ENCODE assay signal across 9 cellular contexts in genomic region chr18:53698907-53699306, GRCh38.
DNase-seq lines count a peak whose midpoint lies in the region; ATAC-seq and TF ChIP-seq lines count a peak whose summit lies in the region.
"Had no signal": no experiment of that assay in that cellular context is flagged by ENCODE, and none has a peak within 500 bp of the region (broad histone marks: within the 10 kb centered on the region; RNA-seq: fewer than 3 reads in every experiment).

No MANE protein-coding gene starts in this region.

- H3K27ac ChIP-seq in A673 (ENCODE audit: low read depth, low read length, poor library complexity, severe bottlenecking) = no peak overlapping the region
- no peak overlapping the region for H3K27ac ChIP-seq in lower lobe of right lung

- no TSS peak for BruUV-seq in A673 (replicated peaks; lab: Mats Ljungman, UMichigan)

- H3K4me1 ChIP-seq in A673 (ENCODE audit: insufficient read depth, low read length, poor library complexity, severe bottlenecking) = no peaks in the 10 kb centered on the region
- no peaks in the 10 kb centered on the region for H3K4me1 ChIP-seq in lower lobe of right lung

- peak; percentile 69 for DNase-seq in A673 (ENCODE audit: low spot score)
- peak; percentile 67 for DNase-seq in NCI-H1694 (lab: John Stamatoyannopoulos, UW)
- peak; percentile 48 to 49 for DNase-seq in cardiac fibroblast (ENCODE audit: low read depth in 2 of 2)
- peak; percentile 44 for DNase-seq in lower lobe of right lung
- no peak for DNase-seq in stimulated activated naive CD8-positive, alpha-beta T cell treated with anti-CD3 and anti-CD28 coated beads, Interleukin-15, amount 100 ng/mL, for 72 hours

- peak; percentile 78 for TF ChIP-seq CTCF in A673 (conservative IDR thresholded peaks at IDR 0.05; ENCODE audit: low read depth, low read length)
- TF ChIP-seq CTCF in cardiac fibroblast (IDR thresholded peaks at IDR 0.05; ENCODE audit: low read depth, low read length) = peak; percentile 57
- peak; percentile 47 for TF ChIP-seq CTCF in lower lobe of right lung (IDR thresholded peaks at IDR 0.05)

- H3K36me3 Mint-ChIP-seq in stimulated activated memory B cell treated with anti-CD40 and anti-IgM and Interleukin-4, amounts not matched to agents 10 μg/mL and 1 μg/mL and 100 μg/mL, for 72 hours = no peaks in the 10 kb centered on the region
- H3K36me3 Mint-ChIP-seq: activated naive CD8-positive, alpha-beta T cell had no signal

- CTCF ChIA-PET in A673 (lab: Charles Lee) = interaction anchor here (0.6 to 1.2 kb wide), 4 partner anchors 91 to 429 kb away, joined by 3 to 21 read pairs (median 4); no protein-coding TSS in a partner anchor

- H3K27me3 ChIP-seq in A673 (replicated peaks; ENCODE audit: insufficient read depth, low read depth, low read length, poor library complexity) = no peaks in the 10 kb centered on the region
- H3K27me3 ChIP-seq in lower lobe of right lung (ENCODE audit: low read depth) = no peaks in the 10 kb centered on the region

- no peaks in the 10 kb centered on the region for H3K27me3 Mint-ChIP-seq in stimulated activated naive CD8-positive, alpha-beta T cell treated with anti-CD3 and anti-CD28 coated beads, Interleukin-15, amount 100 ng/mL, for 72 hours
- no peaks in the 10 kb centered on the region for H3K27me3 Mint-ChIP-seq in stimulated activated memory B cell treated with anti-CD40 and anti-IgM and Interleukin-4, amounts not matched to agents 10 μg/mL and 1 μg/mL and 100 μg/mL, for 72 hours
- H3K27me3 Mint-ChIP-seq: activated naive CD8-positive, alpha-beta T cell had no signal

- H3K4me1 Mint-ChIP-seq in stimulated activated naive CD8-positive, alpha-beta T cell treated with anti-CD3 and anti-CD28 coated beads, Interleukin-15, amount 100 ng/mL, for 72 hours = no peaks in the 10 kb centered on the region
- no peaks in the 10 kb centered on the region for H3K4me1 Mint-ChIP-seq in stimulated activated memory B cell treated with anti-CD40 and anti-IgM and Interleukin-4, amounts not matched to agents 10 μg/mL and 1 μg/mL and 100 μg/mL, for 72 hours

- intact Hi-C loops in A673 (cut with micrococcal nuclease; ENCODE audit: unreplicated experiment) (loop anchor here (2.0 kb wide), 2 partner anchors 166 to 420 kb away; no protein-coding TSS in a partner anchor), lower lobe of right lung (cut with DNase I) (no loop called here)

- H3K9me3 Mint-ChIP-seq in stimulated activated naive CD8-positive, alpha-beta T cell treated with anti-CD3 and anti-CD28 coated beads, Interleukin-15, amount 100 ng/mL, for 72 hours = no peaks in the 10 kb centered on the region
- peaks cover 6% of the 10 kb centered on the region for H3K9me3 Mint-ChIP-seq in stimulated activated memory B cell treated with anti-CD40 and anti-IgM and Interleukin-4, amounts not matched to agents 10 μg/mL and 1 μg/mL and 100 μg/mL, for 72 hours

- H3K4me3 Mint-ChIP-seq in stimulated activated naive CD8-positive, alpha-beta T cell treated with anti-CD3 and anti-CD28 coated beads, Interleukin-15, amount 100 ng/mL, for 72 hours = no peak overlapping the region
- no peak overlapping the region for H3K4me3 Mint-ChIP-seq in stimulated activated memory B cell treated with anti-CD40 and anti-IgM and Interleukin-4, amounts not matched to agents 10 μg/mL and 1 μg/mL and 100 μg/mL, for 72 hours
- H3K4me3 Mint-ChIP-seq: activated naive CD8-positive, alpha-beta T cell had no signal

- H3K4me3 ChIP-seq in A673 (ENCODE audit: low read depth, low read length, poor library complexity, severe bottlenecking) (no peak overlapping the region), cardiac fibroblast (replicated peaks in 1 of 2; ENCODE audit: low read depth in 2 of 2, low read length in 2 of 2) (no peak overlapping the region), lower lobe of right lung (no peak overlapping the region)

- ATAC-seq in GM18511 (IDR thresholded peaks at IDR 0.05; ENCODE audit: unreplicated experiment) = peak; percentile 60
- peak; percentile 81 to 95 for ATAC-seq in lower lobe of right lung
- ATAC-seq in HG02642 (IDR thresholded peaks at IDR 0.05; ENCODE audit: poor library complexity, unreplicated experiment) = no peak
- no peak for ATAC-seq in stimulated activated naive CD8-positive, alpha-beta T cell treated with anti-CD3 and anti-CD28 coated beads, Interleukin-15, amount 100 ng/mL, for 72 hours
- ATAC-seq in stimulated activated memory B cell treated with anti-CD40 and anti-IgM and Interleukin-4, amounts not matched to agents 10 μg/mL and 1 μg/mL and 100 μg/mL, for 72 hours = no peak

- no peaks in the 10 kb centered on the region for H3K9me3 ChIP-seq in A673 (ENCODE audit: low read depth, low read length, poor library complexity, severe bottlenecking)
- H3K9me3 ChIP-seq in lower lobe of right lung = no peaks in the 10 kb centered on the region

- no peak overlapping the region for H3K27ac Mint-ChIP-seq in stimulated activated naive CD8-positive, alpha-beta T cell treated with anti-CD3 and anti-CD28 coated beads, Interleukin-15, amount 100 ng/mL, for 72 hours
- H3K27ac Mint-ChIP-seq in stimulated activated memory B cell treated with anti-CD40 and anti-IgM and Interleukin-4, amounts not matched to agents 10 μg/mL and 1 μg/mL and 100 μg/mL, for 72 hours = no peak overlapping the region
- H3K27ac Mint-ChIP-seq: activated naive CD8-positive, alpha-beta T cell had no signal

- H3K36me3 ChIP-seq in A673 (ENCODE audit: insufficient read depth, low read length, poor library complexity, severe bottlenecking) = no peaks in the 10 kb centered on the region
- H3K36me3 ChIP-seq in lower lobe of right lung = no peaks in the 10 kb centered on the region

- POLR2A ChIA-PET in A673 (lab: Charles Lee; ENCODE audit: low non-redundant PET) = no interaction called here

Comparison
In these comparisons a context has a peak if more than half of its experiments do, and no peak if none do; other contexts are left out.
1. DNase-seq: peak in A673 (single experiment), NCI-H1694 (single experiment), cardiac fibroblast (2 of 2) and lower lobe of right lung (single experiment); none in stimulated activated naive CD8-positive, alpha-beta T cell treated with anti-CD3 and anti-CD28 coated beads, Interleukin-15, amount 100 ng/mL, for 72 hours (0 of 2).
2. ATAC-seq: peak in GM18511 (single experiment) and lower lobe of right lung (2 of 2); none in HG02642 (single experiment), stimulated activated naive CD8-positive, alpha-beta T cell treated with anti-CD3 and anti-CD28 coated beads, Interleukin-15, amount 100 ng/mL, for 72 hours (single experiment) and stimulated activated memory B cell treated with anti-CD40 and anti-IgM and Interleukin-4, amounts not matched to agents 10 μg/mL and 1 μg/mL and 100 μg/mL, for 72 hours (single experiment).
3. Peak in every context shown above with its lines, with median percentiles within 50 percentile points of each other: CTCF ChIP-seq.